In the genomic region with DNA sequence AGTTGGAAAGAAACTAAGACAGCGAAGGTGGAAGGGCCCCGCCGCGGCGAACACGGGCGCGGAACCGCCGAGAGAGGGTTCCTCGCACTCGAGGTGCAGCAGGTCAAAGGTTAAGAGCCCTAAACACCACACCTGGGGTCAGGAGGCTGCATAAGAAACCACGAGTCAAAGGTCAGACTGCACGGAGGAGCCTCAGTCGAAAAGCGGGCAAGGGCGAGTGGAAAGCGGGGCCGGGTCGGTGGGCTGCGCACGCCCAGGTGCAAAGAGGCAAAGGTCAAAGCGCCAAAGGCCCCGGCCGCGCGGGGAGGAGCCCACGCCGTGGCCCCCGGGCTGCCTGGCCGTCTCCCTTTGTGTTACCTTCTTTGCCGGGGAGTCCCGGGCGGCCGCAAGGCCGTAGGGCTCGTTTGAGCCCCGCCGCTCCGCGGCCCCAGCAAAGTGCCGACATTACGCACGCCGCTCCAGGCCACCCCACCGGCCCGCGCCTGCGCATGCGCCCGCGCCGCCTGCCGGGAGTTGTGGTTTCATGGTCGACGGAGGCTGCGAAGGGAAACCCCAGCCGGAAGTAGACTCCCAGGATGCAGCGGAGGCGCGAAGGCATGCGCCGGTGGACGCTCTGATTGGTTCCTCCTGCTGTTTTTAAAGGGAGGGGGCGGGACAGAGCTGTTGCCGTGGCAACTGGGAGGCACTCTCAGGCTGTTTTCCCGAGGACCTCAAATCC, we compare ENCODE assay signal across 8 cellular contexts. TPM values are rescaled to one million over a fixed set of nuclear protein-coding genes. Genes with fewer than 3 reads are reported as not detected.
A peak's percentile ranks its signal among the peaks of the same experiment; 100 is the strongest.
DNase-seq lines count a peak whose midpoint lies in the region; ATAC-seq and TF ChIP-seq lines count a peak whose summit lies in the region.

Gene POLRMT, minus strand, starts transcription at position 470 of the 718 bp plus-strand sequence. Its CDS starts 25 bp downstream, at position 445.

- H3K23ac ChIP-seq in neuronal stem cell (ENCODE audit: low read depth, low read length, poor library complexity), result peak within 1 kb of the TSS; percentile 91

- DNase-seq in GM04504 (ENCODE audit: low read depth) (peak; percentile 96), NCI-H1092 (lab: John Stamatoyannopoulos, UW) (peak; percentile 98), SK-N-SH (peak; percentile 100), neuronal stem cell (ENCODE audit: low spot score) (peak; percentile 97)
- DNase-seq in activated naive CD4-positive, alpha-beta T cell treated with anti-CD3 and anti-CD28 coated beads, Interleukin-2, amount 50 U/mL, for 16 hours, result peak; percentile 96

- 2% methylated on average over 28 of the region's 67 CpGs for WGBS in SK-N-SH (ENCODE audit: low lambda C conversion rate)
- WGBS in gastroesophageal sphincter (ENCODE audit: low coverage in 1 of 2), 2 donors, result 0 to 2% methylated on average over 10 to 16 of the region's 67 CpGs
- WGBS in neuronal stem cell (ENCODE audit: extremely low coverage in 2 of 2, insufficient read length in 2 of 2, insufficient replicate concordance in 1 of 2), 2 donors, result no CpG with 5 or more reads among the region's 67 CpGs

- H3K9me3 ChIP-seq in SK-N-SH (no peaks in the 10 kb centered on the region), gastroesophageal sphincter (no peaks in the 10 kb centered on the region), neuronal stem cell (replicated peaks in 1 of 2; ENCODE audit: control insufficient read depth in 2 of 2, insufficient read depth in 1 of 2, low read depth in 1 of 2, low read length in 2 of 2) (no peaks in the 10 kb centered on the region), subcutaneous abdominal adipose tissue (ENCODE audit: control insufficient read depth in 5 of 5, low read length in 5 of 5) (no peaks in the 10 kb centered on the region)

- peaks cover 31% of the 10 kb centered on the region for H3K79me2 ChIP-seq in SK-N-SH (ENCODE audit: insufficient read depth)

- H3K27ac ChIP-seq in SK-N-SH (ENCODE audit: low read depth in 2 of 2, low read length in 1 of 2) (peak within 1 kb of the TSS; percentile 63 to 64), gastroesophageal sphincter (peak within 1 kb of the TSS in 3 of 4 donors; percentile 77 to 81 (median 80)), neuronal stem cell (replicated peaks; ENCODE audit: low read length) (peak within 1 kb of the TSS; percentile 37), subcutaneous abdominal adipose tissue (ENCODE audit: low read depth, low read length) (peak within 1 kb of the TSS; percentile 75)

- H3K18ac ChIP-seq in neuronal stem cell (ENCODE audit: low read length), result peak within 1 kb of the TSS; percentile 94

- H3K4me2 ChIP-seq in SK-N-SH, result peak within 1 kb of the TSS; percentile 100
- H3K4me2 ChIP-seq in neuronal stem cell (ENCODE audit: insufficient read depth, low read length, poor library complexity, severe bottlenecking), result peak within 1 kb of the TSS; percentile 96

- CTCF ChIA-PET in SK-N-SH (lab: Yijun Ruan, JAX), result interaction anchor here (1.0 to 1.6 kb wide), 3 partner anchors 49 to 101 kb away, joined by 5 to 6 read pairs (median 6); no protein-coding TSS in a partner anchor

- H2AFZ ChIP-seq in SK-N-SH (ENCODE audit: low read depth) (peak within 1 kb of the TSS; percentile 87), neuronal stem cell (ENCODE audit: low read length) (peak within 1 kb of the TSS; percentile 87)

- H2BK12ac ChIP-seq in neuronal stem cell (ENCODE audit: low read length), result no peak within 1 kb of the TSS

- H3K79me1 ChIP-seq in neuronal stem cell (ENCODE audit: low read depth, low read length), result peaks cover 8% of the 10 kb centered on the region

- no peak for TF ChIP-seq EP300 in SK-N-SH (IDR thresholded peaks at IDR 0.05; ENCODE audit: borderline replicate concordance in 1 of 2, low read depth in 1 of 2, low read length in 1 of 2)
- TF ChIP-seq EP300 in gastroesophageal sphincter (IDR thresholded peaks at IDR 0.05), result no peak

- H2BK120ac ChIP-seq in neuronal stem cell (ENCODE audit: low read depth, low read length), result no peak within 1 kb of the TSS

- peak; percentile 71 for ATAC-seq in HG02588 (IDR thresholded peaks at IDR 0.05; ENCODE audit: unreplicated experiment)
- peak; percentile 98 for ATAC-seq in gastroesophageal sphincter

- POLR2A ChIA-PET in SK-N-SH (lab: Yijun Ruan, JAX), result no interaction called here

- no peaks in the 10 kb centered on the region for H3F3A ChIP-seq in SK-N-SH (replicated peaks; ENCODE audit: insufficient read depth)

- TF ChIP-seq CTCF in SK-N-SH (IDR thresholded peaks at IDR 0.05) (no peak), gastroesophageal sphincter (IDR thresholded peaks at IDR 0.05) (peak in 2 of 4 experiments; percentile 35 to 55)

- H3K9ac ChIP-seq in SK-N-SH (peak within 1 kb of the TSS; percentile 80), neuronal stem cell (ENCODE audit: low read depth, low read length, poor library complexity) (peak within 1 kb of the TSS; percentile 97), subcutaneous abdominal adipose tissue (ENCODE audit: low read length in 5 of 5) (peak within 1 kb of the TSS; percentile 10 to 91 (median 85))

- peak within 1 kb of the TSS; percentile 75 to 93 for H3K4me3 ChIP-seq in SK-N-SH (ENCODE audit: low read depth in 2 of 2, low read length in 1 of 2)
- H3K4me3 ChIP-seq in gastroesophageal sphincter, result peak within 1 kb of the TSS; percentile 73 to 90
- peak within 1 kb of the TSS; percentile 91 to 100 for H3K4me3 ChIP-seq in neuronal stem cell (ENCODE audit: low read length in 2 of 2)
- peak within 1 kb of the TSS; percentile 82 to 93 (median 87) for H3K4me3 ChIP-seq in subcutaneous abdominal adipose tissue (ENCODE audit: low read depth in 1 of 5, low read length in 5 of 5)

- H3K4me1 ChIP-seq in SK-N-SH (ENCODE audit: control insufficient read depth in 1 of 2, insufficient read depth in 2 of 2, low read depth in 1 of 2, low read length in 1 of 2) (peaks cover 4 to 22% of the 10 kb centered on the region in 2 experiments; a peak in 3 of 4 replicates), gastroesophageal sphincter (peaks cover 3 to 56% (median 18%) of the 10 kb centered on the region in 3 donors), neuronal stem cell (ENCODE audit: control insufficient read depth in 2 of 2, insufficient read depth in 1 of 2, low read depth in 1 of 2, low read length in 2 of 2) (peaks cover 8% of the 10 kb centered on the region in 2 donors), subcutaneous abdominal adipose tissue (ENCODE audit: control insufficient read depth in 5 of 5, insufficient read depth in 5 of 5, low read length in 5 of 5) (peaks cover 0 to 24% (median 21%) of the 10 kb centered on the region in 5 donors)

- H3K27me3 ChIP-seq in SK-N-SH (ENCODE audit: insufficient read depth) (no peaks in the 10 kb centered on the region), gastroesophageal sphincter (no peaks in the 10 kb centered on the region), neuronal stem cell (ENCODE audit: control insufficient read depth in 3 of 3, insufficient read depth in 3 of 3, low read depth in 1 of 3, low read length in 3 of 3) (no peaks in the 10 kb centered on the region), subcutaneous abdominal adipose tissue (ENCODE audit: control insufficient read depth in 5 of 5, insufficient read depth in 4 of 5, low read length in 5 of 5) (no peaks in the 10 kb centered on the region)

- no peak within 1 kb of the TSS for H4K91ac ChIP-seq in neuronal stem cell (ENCODE audit: low read depth, low read length, poor library complexity)

- TF ChIP-seq RAD21 in SK-N-SH (IDR thresholded peaks at IDR 0.05; ENCODE audit: low read length), result no peak

- peak in 1 of 2 donors; percentile 60 for TF ChIP-seq POLR2A in gastroesophageal sphincter (IDR thresholded peaks at IDR 0.05)

- peaks cover 3 to 8% of the 10 kb centered on the region in 2 experiments for H3K36me3 ChIP-seq in SK-N-SH (replicated peaks in 1 of 2; ENCODE audit: control insufficient read depth in 1 of 2, insufficient read depth in 2 of 2, low read length in 1 of 2)
- H3K36me3 ChIP-seq in gastroesophageal sphincter, result peaks cover 0 to 31% of the 10 kb centered on the region in 2 donors
- peaks cover 5 to 22% of the 10 kb centered on the region in 2 donors for H3K36me3 ChIP-seq in neuronal stem cell (replicated peaks in 1 of 2; ENCODE audit: control insufficient read depth in 2 of 2, insufficient read depth in 2 of 2, low read length in 2 of 2)
- peaks cover 0 to 23% (median 8%) of the 10 kb centered on the region in 5 donors for H3K36me3 ChIP-seq in subcutaneous abdominal adipose tissue (ENCODE audit: control insufficient read depth in 5 of 5, insufficient read depth in 5 of 5, low read length in 5 of 5)

- peak within 1 kb of the TSS; percentile 75 for H3K14ac ChIP-seq in neuronal stem cell (ENCODE audit: low read length)

- no peak within 1 kb of the TSS for H2BK5ac ChIP-seq in neuronal stem cell (ENCODE audit: low read length)

- H2AK5ac ChIP-seq in neuronal stem cell (ENCODE audit: low read depth, low read length), result peak within 1 kb of the TSS; percentile 91

- no peaks in the 10 kb centered on the region for H4K20me1 ChIP-seq in SK-N-SH (ENCODE audit: insufficient read depth)

- H3K9me2 ChIP-seq in SK-N-SH, result no peaks in the 10 kb centered on the region

- no peak within 1 kb of the TSS for H4K8ac ChIP-seq in neuronal stem cell (ENCODE audit: low read depth, low read length)

- peak within 1 kb of the TSS; percentile 46 for H3K4ac ChIP-seq in neuronal stem cell (ENCODE audit: low read length)

- peak within 1 kb of the TSS; percentile 26 for H2BK15ac ChIP-seq in neuronal stem cell (ENCODE audit: low read length)

TF ChIP-seq in SK-N-SH, 30 proteins besides CTCF, POLR2A, EP300 and RAD21 (continues in another document):
- TF ChIP-seq RXRA (IDR thresholded peaks at IDR 0.05; ENCODE audit: borderline replicate concordance, low read depth) (no peak), MXI1 (IDR thresholded peaks at IDR 0.05; ENCODE audit: low read depth, low read length) (peak; percentile 86), GATA2 (CRISPR knock-in tag; IDR thresholded peaks at IDR 0.05) (no peak), RCOR1 (IDR thresholded peaks at IDR 0.05; ENCODE audit: low read length) (no peak), MEF2A (IDR thresholded peaks at IDR 0.05; ENCODE audit: borderline replicate concordance, low read depth) (no peak), IRF3 (IDR thresholded peaks at IDR 0.05; ENCODE audit: low read depth, low read length) (peak; percentile 67)

RNA-seq across cellular contexts. Expression of gene POLRMT, which starts in this region (rescaled TPM):
- 38.2 and 40.1 TPM in 2 replicates for polyA plus RNA-seq in SK-N-SH (2012; rRNA removed)
- polyA plus RNA-seq in SK-N-SH (2012; cell fraction: cytosol; rRNA removed), result 9.6 and 13.7 TPM in 2 replicates
- polyA plus RNA-seq in SK-N-SH (2012; cell fraction: nucleus; rRNA removed), result 157 and 218 TPM in 2 replicates
- total RNA-seq in gastroesophageal sphincter, result 10 to 100 TPM; 22.1 to 39.5 (median 28.1) TPM
- polyA plus RNA-seq in neuronal stem cell (2013, experiment 1 of 2), result 50.0 TPM
- polyA plus RNA-seq in neuronal stem cell (2013, experiment 2 of 2), result 45.6 TPM

Comparison
In these comparisons a context has a peak if more than half of its experiments do, and no peak if none do; other contexts are left out.
1. Peak in every context shown above with its lines: DNase-seq, ATAC-seq, H3K4me3 ChIP-seq and H3K27ac ChIP-seq.